8 cellular contexts compared by ENCODE assay signal in genomic region chr6:154232013-154232920, GRCh38.
DNase-seq lines count a peak whose midpoint lies in the region; ATAC-seq, FAIRE-seq and TF ChIP-seq lines count a peak whose summit lies in the region.
"Had no signal": no experiment of that assay in that cellular context is flagged by ENCODE, and none has a peak within 500 bp of the region (broad histone marks: within the 10 kb centered on the region; RNA-seq: fewer than 3 reads in every experiment).

No MANE protein-coding gene starts in this region.

- H3K27ac Mint-ChIP-seq in naive thymus-derived CD8-positive, alpha-beta T cell: peak overlapping the region; percentile 17 to 89 (median 80)

- no peaks in the 10 kb centered on the region for H3K9me3 Mint-ChIP-seq in naive thymus-derived CD8-positive, alpha-beta T cell

- H3K36me3 ChIP-seq in transverse colon: no peaks in the 10 kb centered on the region

- H3K27ac ChIP-seq in transverse colon: no peak overlapping the region

- H3K4me1 Mint-ChIP-seq in naive thymus-derived CD8-positive, alpha-beta T cell: peaks cover 42 to 88% (median 88%) of the 10 kb centered on the region in 4 donors

- peak; percentile 65 to 83 for ATAC-seq in naive thymus-derived CD8-positive, alpha-beta T cell
- ATAC-seq in GM18498 (IDR thresholded peaks at IDR 0.05; ENCODE audit: unreplicated experiment): no peak

- H3K27me3 Mint-ChIP-seq in naive thymus-derived CD8-positive, alpha-beta T cell: no peaks in the 10 kb centered on the region

- TF ChIP-seq CTCF in transverse colon (IDR thresholded peaks at IDR 0.05): no peak

- DNase-seq in GM19239 (ENCODE audit: insufficient read length, low spot score) (no peak), OCI-M1 (lab: John Stamatoyannopoulos, UW) (peak; percentile 40), brain pericyte (ENCODE audit: low read depth, low spot score) (peak; percentile 3), transverse colon (no peak), hypothalamus (lab: John Stamatoyannopoulos, UW) (no peak)
- DNase-seq in naive thymus-derived CD8-positive, alpha-beta T cell: no peak
- DNase-seq: mammary epithelial cell had no signal

- H3K9me3 ChIP-seq in transverse colon: no peaks in the 10 kb centered on the region

- intact Hi-C loops in transverse colon (cut with DNase I; ENCODE audit: low total_unique reads): no loop called here

- TF ChIP-seq EP300 in transverse colon (IDR thresholded peaks at IDR 0.05; ENCODE audit: low read depth): no peak

- no peak overlapping the region for H3K4me3 ChIP-seq in transverse colon

- TF ChIP-seq POLR2A in transverse colon (IDR thresholded peaks at IDR 0.05): no peak

- WGBS in transverse colon (ENCODE audit: low coverage in 1 of 2), 2 donors: 74 to 76% methylated on average over 7 of the region's 7 CpGs

- H3K4me1 ChIP-seq in transverse colon: no peaks in the 10 kb centered on the region

- in situ Hi-C loops in transverse colon (cut with MboI; ENCODE audit: low pct_ligation_motif_present in 1 of 4, low pct_unique_long_range_greater_than_20kb in 1 of 4, low sequenced_read_pairs in 3 of 4): no loop called here

- peak overlapping the region; percentile 30 to 76 (median 69) for H3K4me3 Mint-ChIP-seq in naive thymus-derived CD8-positive, alpha-beta T cell

- POLR2A ChIA-PET in naive thymus-derived CD8-positive, alpha-beta T cell (lab: Charles Lee): interaction anchor here (0.6 to 4.6 kb wide), 5 partner anchors 8 to 45 kb away, joined by 4 to 28 read pairs (median 6); no protein-coding TSS in a partner anchor

- peak; percentile 49 for FAIRE-seq in GM19239 (lab: Jason Lieb, UNC)

- no peaks in the 10 kb centered on the region for H3K27me3 ChIP-seq in transverse colon

- H3K36me3 Mint-ChIP-seq in naive thymus-derived CD8-positive, alpha-beta T cell: peaks cover 0 to 61% (median 22%) of the 10 kb centered on the region in 3 donors

Comparison
In these comparisons a context has a peak if more than half of its experiments do, and no peak if none do; other contexts are left out.
1. DNase-seq: peak in OCI-M1 (single experiment) and brain pericyte (single experiment); none in GM19239 (single experiment), naive thymus-derived CD8-positive, alpha-beta T cell (0 of 10), transverse colon (single experiment) and hypothalamus (0 of 51).